Comparison of ENCODE assay signal across 14 cellular contexts in genomic region chr6:12266571-12266970, GRCh38. TPM values are rescaled to one million over a fixed set of nuclear protein-coding genes. Genes with fewer than 3 reads are reported as not detected.
DNase-seq lines count a peak whose midpoint lies in the region; TF ChIP-seq lines count a peak whose summit lies in the region.
"Had no signal": no experiment of that assay in that cellular context is flagged by ENCODE, and none has a peak within 500 bp of the region (broad histone marks: within the 10 kb centered on the region; RNA-seq: fewer than 3 reads in every experiment).

No MANE protein-coding gene starts in this region.

- no peak overlapping the region for H3K4me3 Mint-ChIP-seq in activated T-helper 2 cell treated with anti-CD3 and anti-CD28 coated beads, Interferon-gamma antibody, Interleukin-2, Interleukin-4, amounts not matched to agents 10 μg/mL and 5 μg/mL and 100 μg/mL, durations not matched to agents 14 hours and 24 hours and 36 hours (ENCODE audit: low read depth)
- H3K4me3 Mint-ChIP-seq: activated T-helper 1 cell treated with anti-CD3 and anti-CD28 coated beads, Interleukin-12 subunit alpha, Interleukin-12 subunit beta, Interleukin-2, Interleukin-4 antibody, amounts not matched to agents 30 ng/mL and 10 ng/mL and 1 ng/mL, durations not matched to agents 14 hours and 24 hours and 36 hours had no signal

- no peak for TF ChIP-seq CTCF in SK-N-SH (IDR thresholded peaks at IDR 0.05)
- TF ChIP-seq CTCF in fibroblast of lung (conservative IDR thresholded peaks at IDR 0.05 in 1 of 2, IDR thresholded peaks at IDR 0.05 in 1 of 2; ENCODE audit: low read depth in 1 of 2, low read length in 2 of 2): no peak

- H3K9ac ChIP-seq in SK-N-SH (no peak overlapping the region), fibroblast of lung (ENCODE audit: insufficient read depth, low read length) (no peak overlapping the region)

- H3K4me2 ChIP-seq in SK-N-SH (no peak overlapping the region), fibroblast of lung (ENCODE audit: extremely low read depth, insufficient read depth, low read length) (no peak overlapping the region)

- WGBS in SK-N-SH (ENCODE audit: low lambda C conversion rate): 59% methylated on average over 2 of the region's 2 CpGs

- H3K4me3 ChIP-seq in ACC112 (ENCODE audit: low read depth, low read length): no peak overlapping the region
- no peak overlapping the region for H3K4me3 ChIP-seq in SK-N-SH (ENCODE audit: low read depth in 2 of 2, low read length in 1 of 2)
- H3K4me3 ChIP-seq in fibroblast of lung (replicated peaks in 1 of 4; ENCODE audit: control extremely low read depth in 1 of 4, insufficient read depth in 1 of 4, low read depth in 3 of 4, low read length in 4 of 4): no peak overlapping the region

- no peaks in the 10 kb centered on the region for H3K79me2 ChIP-seq in ACC112 (ENCODE audit: control insufficient read depth, insufficient read depth, low read length, unreplicated experiment)
- no peaks in the 10 kb centered on the region for H3K79me2 ChIP-seq in SK-N-SH (ENCODE audit: insufficient read depth)
- H3K79me2 ChIP-seq in fibroblast of lung (ENCODE audit: control insufficient read depth, insufficient read depth, low read length): no peaks in the 10 kb centered on the region

- DNase-seq in HT1080 (ENCODE audit: low read depth) (peak; percentile 84), SK-N-SH (no peak), fibroblast of lung (ENCODE audit: low read depth in 2 of 2) (peak; percentile 12 to 90), DMS153 (lab: John Stamatoyannopoulos, UW) (no peak), activated T-cell treated with anti-CD3 and anti-CD28 coated beads for 4 hours (no peak), mesenteric fat pad (ENCODE audit: low spot score) (no peak)
- no peak for DNase-seq in activated T-helper 2 cell treated with anti-CD3 and anti-CD28 coated beads, Interferon-gamma antibody, Interleukin-2, Interleukin-4, amounts not matched to agents 10 μg/mL and 5 μg/mL and 100 μg/mL, durations not matched to agents 14 hours and 24 hours and 36 hours (ENCODE audit: low spot score)
- DNase-seq: activated CD4-positive, alpha-beta T cell treated with anti-CD3 and anti-CD28 coated beads for 4 hours; central memory CD4-positive, alpha-beta T cell; Karpas-422; NCI-H2227 treated with DMSO at 0.1 percent for 48 hours had no signal

- H2AFZ ChIP-seq in ACC112 (ENCODE audit: low read length, unreplicated experiment): no peak overlapping the region
- H2AFZ ChIP-seq in SK-N-SH (ENCODE audit: low read depth): no peak overlapping the region
- no peak overlapping the region for H2AFZ ChIP-seq in fibroblast of lung (ENCODE audit: low read length)

- no peaks in the 10 kb centered on the region for H3K9me2 ChIP-seq in SK-N-SH

- TF ChIP-seq RAD21 in SK-N-SH (IDR thresholded peaks at IDR 0.05; ENCODE audit: low read length): no peak

- intact Hi-C loops in activated T-helper 2 cell treated with anti-CD3 and anti-CD28 coated beads, Interferon-gamma antibody, Interleukin-2, Interleukin-4, amounts not matched to agents 10 μg/mL and 5 μg/mL and 100 μg/mL, durations not matched to agents 14 hours and 24 hours and 36 hours (cut with micrococcal nuclease): no loop called here

- H4K20me1 ChIP-seq in SK-N-SH (ENCODE audit: insufficient read depth): no peaks in the 10 kb centered on the region
- H4K20me1 ChIP-seq in fibroblast of lung (ENCODE audit: control insufficient read depth, extremely low read depth, insufficient read depth, low read length): no peaks in the 10 kb centered on the region

- POLR2A ChIA-PET in SK-N-SH (lab: Yijun Ruan, JAX): no interaction called here

- H3K27me3 Mint-ChIP-seq in activated T-helper 2 cell treated with anti-CD3 and anti-CD28 coated beads, Interferon-gamma antibody, Interleukin-2, Interleukin-4, amounts not matched to agents 10 μg/mL and 5 μg/mL and 100 μg/mL, durations not matched to agents 14 hours and 24 hours and 36 hours (ENCODE audit: low read depth): peaks cover 39% of the 10 kb centered on the region

- no peak; a peak in 1 of 4 replicates for TF ChIP-seq EP300 in SK-N-SH (IDR thresholded peaks at IDR 0.05; ENCODE audit: borderline replicate concordance in 1 of 2, low read depth in 1 of 2, low read length in 1 of 2)

- H3K9me3 ChIP-seq in SK-N-SH (no peaks in the 10 kb centered on the region), fibroblast of lung (ENCODE audit: control insufficient read depth, insufficient read depth, low read depth, low read length) (no peaks in the 10 kb centered on the region)

- H3K4me1 Mint-ChIP-seq in activated T-helper 2 cell treated with anti-CD3 and anti-CD28 coated beads, Interferon-gamma antibody, Interleukin-2, Interleukin-4, amounts not matched to agents 10 μg/mL and 5 μg/mL and 100 μg/mL, durations not matched to agents 14 hours and 24 hours and 36 hours (ENCODE audit: low read depth): peaks cover 23% of the 10 kb centered on the region

- no peaks in the 10 kb centered on the region for H3K27me3 ChIP-seq in ACC112 (ENCODE audit: insufficient read depth, low read length)
- no peaks in the 10 kb centered on the region for H3K27me3 ChIP-seq in SK-N-SH (ENCODE audit: insufficient read depth)
- H3K27me3 ChIP-seq in fibroblast of lung (ENCODE audit: control insufficient read depth, insufficient read depth, low read length): no peaks in the 10 kb centered on the region

- peaks cover 6% of the 10 kb centered on the region for H3F3A ChIP-seq in SK-N-SH (replicated peaks; ENCODE audit: insufficient read depth)

- H3K36me3 ChIP-seq in ACC112 (ENCODE audit: insufficient read depth, low read length) (no peaks in the 10 kb centered on the region), SK-N-SH (replicated peaks in 1 of 2; ENCODE audit: control insufficient read depth in 1 of 2, insufficient read depth in 2 of 2, low read length in 1 of 2) (no peaks in the 10 kb centered on the region), fibroblast of lung (ENCODE audit: control insufficient read depth, insufficient read depth, low read length) (no peaks in the 10 kb centered on the region)

- H3K36me3 Mint-ChIP-seq in activated T-helper 2 cell treated with anti-CD3 and anti-CD28 coated beads, Interferon-gamma antibody, Interleukin-2, Interleukin-4, amounts not matched to agents 10 μg/mL and 5 μg/mL and 100 μg/mL, durations not matched to agents 14 hours and 24 hours and 36 hours (ENCODE audit: low read depth): no peaks in the 10 kb centered on the region

- CTCF ChIA-PET in SK-N-SH (lab: Yijun Ruan, JAX): no interaction called here

- peaks cover 23% of the 10 kb centered on the region for H3K4me1 ChIP-seq in ACC112 (ENCODE audit: control insufficient read depth, insufficient read depth, low read length, unreplicated experiment)
- H3K4me1 ChIP-seq in SK-N-SH (ENCODE audit: control insufficient read depth in 1 of 2, insufficient read depth in 2 of 2, low read depth in 1 of 2, low read length in 1 of 2): 0 out of 4 replicates have a peak, but pooled peaks cover 0 to 6% of the 10 kb centered on the region in 2 experiments
- H3K4me1 ChIP-seq in fibroblast of lung (ENCODE audit: control insufficient read depth, extremely low read depth, insufficient read depth, low read length): no peaks in the 10 kb centered on the region

- H3K9me3 Mint-ChIP-seq in activated T-helper 2 cell treated with anti-CD3 and anti-CD28 coated beads, Interferon-gamma antibody, Interleukin-2, Interleukin-4, amounts not matched to agents 10 μg/mL and 5 μg/mL and 100 μg/mL, durations not matched to agents 14 hours and 24 hours and 36 hours: peaks cover 10% of the 10 kb centered on the region

- no peak overlapping the region for H3K27ac Mint-ChIP-seq in activated T-helper 2 cell treated with anti-CD3 and anti-CD28 coated beads, Interferon-gamma antibody, Interleukin-2, Interleukin-4, amounts not matched to agents 10 μg/mL and 5 μg/mL and 100 μg/mL, durations not matched to agents 14 hours and 24 hours and 36 hours
- H3K27ac Mint-ChIP-seq: activated T-helper 1 cell treated with anti-CD3 and anti-CD28 coated beads, Interleukin-12 subunit alpha, Interleukin-12 subunit beta, Interleukin-2, Interleukin-4 antibody, amounts not matched to agents 30 ng/mL and 10 ng/mL and 1 ng/mL, durations not matched to agents 14 hours and 24 hours and 36 hours had no signal

- peak overlapping the region; percentile 19; the same call in 1 of the 2 replicates for H3K27ac ChIP-seq in ACC112 (ENCODE audit: low read depth, low read length)
- no peak overlapping the region for H3K27ac ChIP-seq in SK-N-SH (ENCODE audit: low read depth in 2 of 2, low read length in 1 of 2)
- H3K27ac ChIP-seq in fibroblast of lung (ENCODE audit: insufficient read depth, low read length): no peak overlapping the region

TF ChIP-seq in SK-N-SH, 30 proteins besides CTCF, POLR2A, EP300 and RAD21 (continues in another document):
- TF ChIP-seq POLR2AphosphoS5 (IDR thresholded peaks at IDR 0.05; ENCODE audit: low read depth, low read length): no peak
- TF ChIP-seq RCOR1 (IDR thresholded peaks at IDR 0.05; ENCODE audit: low read length): no peak
- TF ChIP-seq, protein P1, sequence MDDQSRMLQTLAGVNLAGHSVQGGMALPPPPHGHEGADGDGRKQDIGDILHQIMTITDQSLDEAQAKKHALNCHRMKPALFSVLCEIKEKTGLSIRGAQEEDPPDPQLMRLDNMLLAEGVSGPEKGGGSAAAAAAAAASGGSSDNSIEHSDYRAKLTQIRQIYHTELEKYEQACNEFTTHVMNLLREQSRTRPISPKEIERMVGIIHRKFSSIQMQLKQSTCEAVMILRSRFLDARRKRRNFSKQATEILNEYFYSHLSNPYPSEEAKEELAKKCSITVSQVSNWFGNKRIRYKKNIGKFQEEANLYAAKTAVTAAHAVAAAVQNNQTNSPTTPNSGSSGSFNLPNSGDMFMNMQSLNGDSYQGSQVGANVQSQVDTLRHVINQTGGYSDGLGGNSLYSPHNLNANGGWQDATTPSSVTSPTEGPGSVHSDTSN (IDR thresholded peaks at IDR 0.05): peak; percentile 43; the same call in 1 of the 2 replicates
- no peak for TF ChIP-seq ELF1 (IDR thresholded peaks at IDR 0.05)
- TF ChIP-seq TEAD4 (IDR thresholded peaks at IDR 0.05; ENCODE audit: borderline replicate concordance, insufficient read depth): peak; percentile 33; the same call in 1 of the 2 replicates
- peak; percentile 70 for TF ChIP-seq JUND (IDR thresholded peaks at IDR 0.05)
- no peak for TF ChIP-seq GATA2 (CRISPR knock-in tag; IDR thresholded peaks at IDR 0.05)

RNA-seq across cellular contexts. Expression of gene EDN1, which starts 23.6 kb away (rescaled TPM):
- 2.0 and 2.3 TPM in 2 replicates for total RNA-seq in HT1080 (2014; rRNA removed; shearing (Covaris generic))
- polyA plus RNA-seq in HT1080 (2015; cell fraction: cytosol; rRNA removed): 3.2 and 3.3 TPM in 2 replicates
- 7.4 and 7.9 TPM in 2 replicates for polyA plus RNA-seq in HT1080 (2015; cell fraction: nucleus; rRNA removed)
- polyA plus RNA-seq in SK-N-SH (2012; rRNA removed): 1.3 TPM in 2 replicates
- polyA plus RNA-seq in SK-N-SH (2012; cell fraction: cytosol; rRNA removed): 1.5 and 1.6 TPM in 2 replicates
- 1.7 and 3.4 TPM in 2 replicates for polyA plus RNA-seq in SK-N-SH (2012; cell fraction: nucleus; rRNA removed)
- 0.17 and 0.26 TPM in 2 replicates for total RNA-seq in fibroblast of lung
- polyA plus RNA-seq in fibroblast of lung: 2.7 and 10.1 TPM in 2 replicates
- polyA plus RNA-seq in fibroblast of lung (2012): 1.4 and 5.4 TPM in 2 replicates
- polyA minus RNA-seq in fibroblast of lung (ENCODE audit: low replicate concordance): 1.4 and 2.4 TPM in 2 replicates
- 0.09 TPM in 2 replicates for total RNA-seq in activated T-helper 2 cell treated with anti-CD3 and anti-CD28 coated beads, Interferon-gamma antibody, Interleukin-2, Interleukin-4, amounts not matched to agents 10 μg/mL and 5 μg/mL and 100 μg/mL, durations not matched to agents 14 hours and 24 hours and 36 hours
- 7.5 TPM for total RNA-seq in mesenteric fat pad
- total RNA-seq: A673 had no signal

Comparison
In these comparisons a context has a peak if more than half of its experiments do, and no peak if none do; other contexts are left out.
1. DNase-seq: peak in HT1080 (single experiment) and fibroblast of lung (2 of 2); none in SK-N-SH (single experiment), DMS153 (single experiment), activated T-cell treated with anti-CD3 and anti-CD28 coated beads for 4 hours (single experiment), activated T-helper 2 cell treated with anti-CD3 and anti-CD28 coated beads, Interferon-gamma antibody, Interleukin-2, Interleukin-4, amounts not matched to agents 10 μg/mL and 5 μg/mL and 100 μg/mL, durations not matched to agents 14 hours and 24 hours and 36 hours (single experiment) and mesenteric fat pad (single experiment).